ENCODE assay signal across 18 cellular contexts in the genomic region with DNA sequence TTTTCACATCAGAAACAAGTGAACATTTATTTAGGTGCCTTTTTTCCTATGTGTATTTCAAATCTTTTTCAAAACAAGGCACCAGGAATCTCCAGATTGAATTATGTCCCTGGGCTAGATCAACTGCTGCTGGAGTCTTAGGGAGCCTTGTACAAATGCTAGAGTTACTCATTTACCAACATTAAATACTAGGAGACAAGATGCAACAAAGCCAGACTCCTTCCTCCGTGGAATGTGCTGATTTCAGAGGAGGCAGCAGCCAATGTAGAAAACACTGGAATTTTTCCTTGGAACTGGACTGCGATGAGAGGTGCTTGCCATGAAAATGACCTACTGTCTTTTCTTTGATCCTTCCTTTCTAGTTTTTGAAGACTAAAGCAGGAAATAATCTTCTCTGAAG.
"Had no signal": no experiment of that assay in that cellular context is flagged by ENCODE, and none has a peak within 500 bp of the region (broad histone marks: within the 10 kb centered on the region; RNA-seq: fewer than 3 reads in every experiment).

No MANE protein-coding gene starts in this region.

- H3K4me1 Mint-ChIP-seq: stimulated activated naive CD8-positive, alpha-beta T cell treated with anti-CD3 and anti-CD28 coated beads, Interleukin-15, amount 100 ng/mL, for 72 hours had no signal

- ATAC-seq: gastroesophageal sphincter; left colon; pancreas; stimulated activated naive CD8-positive, alpha-beta T cell treated with anti-CD3 and anti-CD28 coated beads, Interleukin-15, amount 100 ng/mL, for 72 hours had no signal

- H3K4me2 ChIP-seq: neural progenitor cell had no signal

- H3K9me3 Mint-ChIP-seq: neural progenitor cell had no signal

- H3K36me3 Mint-ChIP-seq: neural progenitor cell had no signal

- H3K27me3 ChIP-seq: ascending aorta, gastroesophageal sphincter, neural progenitor cell, testis had no signal

- H3K4me3 Mint-ChIP-seq: activated T-helper 1 cell treated with anti-CD3 and anti-CD28 coated beads, Interleukin-12 subunit alpha, Interleukin-12 subunit beta, Interleukin-2, Interleukin-4 antibody, amounts not matched to agents 30 ng/mL and 10 ng/mL and 1 ng/mL, durations not matched to agents 14 hours and 24 hours and 36 hours; neural progenitor cell; stimulated activated naive CD8-positive, alpha-beta T cell treated with anti-CD3 and anti-CD28 coated beads, Interleukin-15, amount 100 ng/mL, for 72 hours had no signal

- H3K4me3 ChIP-seq: ascending aorta, coronary artery, gastroesophageal sphincter, neural progenitor cell, pancreas, testis had no signal

- DNase-seq: activated CD4-positive, alpha-beta T cell treated with anti-CD3 and anti-CD28 coated beads for 48 hours; activated naive CD4-positive, alpha-beta T cell; effector CD4-positive, alpha-beta T cell; hippocampal formation; left colon; pancreas; retina; stimulated activated CD4-positive, alpha-beta T cell treated with anti-CD3 and anti-CD28 coated beads, Interleukin-15, amount 100 ng/mL, for 24 hours; stimulated activated CD4-positive, alpha-beta T cell treated with anti-CD3 and anti-CD28 coated beads, Interleukin-4, amount 100 ng/mL, for 24 hours; stimulated activated naive CD8-positive, alpha-beta T cell treated with anti-CD3 and anti-CD28 coated beads, Interleukin-15, amount 100 ng/mL, for 72 hours; T-helper 9 cell; testis; WERI-Rb-1 had no signal

- H3K27me3 Mint-ChIP-seq: stimulated activated naive CD8-positive, alpha-beta T cell treated with anti-CD3 and anti-CD28 coated beads, Interleukin-15, amount 100 ng/mL, for 72 hours had no signal

- H3K9ac ChIP-seq: neural progenitor cell had no signal

- H2AFZ ChIP-seq: neural progenitor cell had no signal

- H3K27ac Mint-ChIP-seq: activated T-helper 1 cell treated with anti-CD3 and anti-CD28 coated beads, Interleukin-12 subunit alpha, Interleukin-12 subunit beta, Interleukin-2, Interleukin-4 antibody, amounts not matched to agents 30 ng/mL and 10 ng/mL and 1 ng/mL, durations not matched to agents 14 hours and 24 hours and 36 hours; neural progenitor cell; stimulated activated naive CD8-positive, alpha-beta T cell treated with anti-CD3 and anti-CD28 coated beads, Interleukin-15, amount 100 ng/mL, for 72 hours had no signal

- H3K27ac ChIP-seq: ascending aorta, coronary artery, gastroesophageal sphincter, neural progenitor cell, pancreas, testis, WERI-Rb-1 had no signal

- H3K4me1 ChIP-seq: ascending aorta, gastroesophageal sphincter, neural progenitor cell, pancreas, testis had no signal

- H3K36me3 ChIP-seq: ascending aorta, gastroesophageal sphincter, neural progenitor cell, pancreas, WERI-Rb-1 had no signal

- H3K9me3 ChIP-seq: ascending aorta, gastroesophageal sphincter, pancreas, testis had no signal
